8 cellular contexts compared by ENCODE assay signal in genomic region chr11:34174411-34175041, GRCh38.
DNase-seq lines count a peak whose midpoint lies in the region; ATAC-seq and TF ChIP-seq lines count a peak whose summit lies in the region.

No MANE protein-coding gene starts in this region.

- TF ChIP-seq CTCF in Peyer's patch (IDR thresholded peaks at IDR 0.05) (peak; percentile 82 to 99 (median 97)), fibroblast of villous mesenchyme (IDR thresholded peaks at IDR 0.05; ENCODE audit: insufficient read depth, low read depth, low read length) (peak; percentile 95), neural progenitor cell (IDR thresholded peaks at IDR 0.05) (peak; percentile 83)

- H3K4me1 ChIP-seq in Peyer's patch: peaks cover 0 to 7% (median 1%) of the 10 kb centered on the region in 4 donors
- peaks cover 11% of the 10 kb centered on the region for H3K4me1 ChIP-seq in neural progenitor cell
- peaks cover 14% of the 10 kb centered on the region for H3K4me1 ChIP-seq in stomach smooth muscle (ENCODE audit: control insufficient read depth, insufficient read depth, low read length)

- peak in 1 of 2 donors; percentile 16 for TF ChIP-seq POLR2A in Peyer's patch (IDR thresholded peaks at IDR 0.05)

- peaks cover 7% of the 10 kb centered on the region for H3F3A ChIP-seq in neural progenitor cell (ENCODE audit: low read depth)

- H2AFZ ChIP-seq in neural progenitor cell (replicated peaks): peak overlapping the region; percentile 13

- H3K9me3 ChIP-seq in Peyer's patch (no peaks in the 10 kb centered on the region), neural progenitor cell (ENCODE audit: low read depth) (no peaks in the 10 kb centered on the region), stomach smooth muscle (ENCODE audit: control insufficient read depth in 2 of 2, low read length in 2 of 2) (no peaks in the 10 kb centered on the region)

- H3K36me3 ChIP-seq in Peyer's patch (no peaks in the 10 kb centered on the region), neural progenitor cell (no peaks in the 10 kb centered on the region), stomach smooth muscle (ENCODE audit: control insufficient read depth in 2 of 2, insufficient read depth in 2 of 2, low read length in 2 of 2) (peaks cover 4 to 7% of the 10 kb centered on the region in 2 donors)

- H3K4me3 Mint-ChIP-seq in activated T-helper 17 cell treated with anti-CD3 and anti-CD28 coated beads, Interleukin-2, amount 50 U/mL, for 72 hours: no peak overlapping the region
- H3K4me3 Mint-ChIP-seq in neural progenitor cell: peak overlapping the region; percentile 67

- H3K36me3 Mint-ChIP-seq in activated T-helper 17 cell treated with anti-CD3 and anti-CD28 coated beads, Interleukin-2, amount 50 U/mL, for 72 hours (ENCODE audit: low read depth): no peaks in the 10 kb centered on the region
- peaks cover 2% of the 10 kb centered on the region for H3K36me3 Mint-ChIP-seq in neural progenitor cell

- ATAC-seq in GM21515 (IDR thresholded peaks at IDR 0.05; ENCODE audit: unreplicated experiment): peak; percentile 88
- ATAC-seq in activated T-helper 17 cell treated with anti-CD3 and anti-CD28 coated beads, Interleukin-2, amount 50 U/mL, for 72 hours (replicated peaks): peak; percentile 98

- H3K27ac Mint-ChIP-seq in activated T-helper 17 cell treated with anti-CD3 and anti-CD28 coated beads, Interleukin-2, amount 50 U/mL, for 72 hours: no peak overlapping the region
- H3K27ac Mint-ChIP-seq in neural progenitor cell: no peak overlapping the region

- peaks cover 4% of the 10 kb centered on the region for H3K27me3 Mint-ChIP-seq in activated T-helper 17 cell treated with anti-CD3 and anti-CD28 coated beads, Interleukin-2, amount 50 U/mL, for 72 hours
- H3K27me3 Mint-ChIP-seq in neural progenitor cell (ENCODE audit: insufficient read depth, low read depth): peaks cover 12% of the 10 kb centered on the region

- H3K9ac ChIP-seq in neural progenitor cell: no peak overlapping the region
- H3K9ac ChIP-seq in stomach smooth muscle (ENCODE audit: low read length in 2 of 2): peak overlapping the region in 1 of 2 donors; percentile 4

- DNase-seq in DMS153 (lab: John Stamatoyannopoulos, UW): peak; percentile 21
- DNase-seq in HuH-7.5 (ENCODE audit: low spot score): peak; percentile 94
- peak; percentile 74 to 93 (median 89) for DNase-seq in Peyer's patch
- peak; percentile 67 for DNase-seq in fibroblast of villous mesenchyme (ENCODE audit: low read depth)
- DNase-seq in neural progenitor cell (ENCODE audit: low spot score): peak; percentile 95

- H3K27ac ChIP-seq in Peyer's patch: no peak overlapping the region
- H3K27ac ChIP-seq in neural progenitor cell: no peak overlapping the region
- no peak overlapping the region for H3K27ac ChIP-seq in stomach smooth muscle (ENCODE audit: low read length)

- peaks cover 4% of the 10 kb centered on the region for H3K4me1 Mint-ChIP-seq in activated T-helper 17 cell treated with anti-CD3 and anti-CD28 coated beads, Interleukin-2, amount 50 U/mL, for 72 hours
- H3K4me1 Mint-ChIP-seq in neural progenitor cell: peaks cover 14% of the 10 kb centered on the region

- H3K9me3 Mint-ChIP-seq in activated T-helper 17 cell treated with anti-CD3 and anti-CD28 coated beads, Interleukin-2, amount 50 U/mL, for 72 hours: no peaks in the 10 kb centered on the region
- no peaks in the 10 kb centered on the region for H3K9me3 Mint-ChIP-seq in neural progenitor cell

- peak overlapping the region; percentile 2 to 38 (median 6) for H3K4me3 ChIP-seq in Peyer's patch
- H3K4me3 ChIP-seq in fibroblast of villous mesenchyme (ENCODE audit: low read depth, low read length): peak overlapping the region; percentile 49
- peak overlapping the region; percentile 42 for H3K4me3 ChIP-seq in neural progenitor cell
- H3K4me3 ChIP-seq in stomach smooth muscle (ENCODE audit: low read length in 2 of 2): peak overlapping the region; percentile 40 to 67

- H3K27me3 ChIP-seq in Peyer's patch (no peaks in the 10 kb centered on the region), neural progenitor cell (peaks cover 18% of the 10 kb centered on the region), stomach smooth muscle (ENCODE audit: control insufficient read depth in 1 of 2, insufficient read depth in 2 of 2, low read length in 2 of 2) (no peaks in the 10 kb centered on the region)

- H3K79me2 ChIP-seq in neural progenitor cell (ENCODE audit: low read depth): no peaks in the 10 kb centered on the region

- H4K20me1 ChIP-seq in neural progenitor cell (ENCODE audit: low read depth): no peaks in the 10 kb centered on the region

- H3K4me2 ChIP-seq in neural progenitor cell: peak overlapping the region; percentile 71

Comparison
In these comparisons a context has a peak if more than half of its experiments do, and no peak if none do; other contexts are left out.
1. DNase-seq: peak in every context shown above with its lines; median percentile 95 in neural progenitor cell; 94 in HuH-7.5; 89 in Peyer's patch; 67 in fibroblast of villous mesenchyme; 21 in DMS153.